ENCODE assay signal across 21 cellular contexts in the genomic region with DNA sequence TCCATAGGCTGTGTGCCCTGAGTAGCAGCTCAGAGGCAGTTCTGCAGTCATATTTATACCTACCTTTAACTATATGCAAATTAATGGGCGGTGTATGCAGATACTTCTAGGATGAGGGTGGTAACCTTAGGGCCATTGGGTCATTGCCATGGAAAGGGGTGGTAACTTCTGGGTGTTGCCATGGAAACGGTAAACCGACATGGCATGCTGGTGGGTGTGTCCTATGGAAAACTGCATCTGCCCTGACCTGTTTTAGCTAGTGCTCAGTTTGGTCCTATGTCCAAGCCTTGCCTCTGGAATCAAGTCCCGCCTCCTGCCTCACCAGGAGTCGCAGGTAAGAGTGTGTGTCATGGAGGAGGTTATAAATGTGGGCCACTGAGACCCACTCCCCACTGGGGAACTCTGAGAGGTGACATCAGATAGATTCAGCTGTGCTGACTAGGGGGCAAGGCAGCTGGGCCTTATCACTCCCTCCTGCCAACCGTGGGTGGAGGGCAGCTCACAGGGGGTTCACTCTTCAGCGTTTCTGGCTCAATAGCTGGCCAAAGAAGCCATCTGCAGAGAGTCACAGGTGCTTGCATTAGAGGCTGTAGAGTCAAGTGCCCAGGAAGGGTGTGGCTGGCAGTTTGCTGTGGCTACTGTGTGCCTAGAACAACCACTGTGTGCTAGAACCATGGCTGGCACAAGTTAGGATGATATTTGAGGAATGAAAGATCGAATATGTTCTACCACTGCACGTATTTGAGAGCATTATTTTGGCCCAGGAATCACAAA. TPM values are rescaled to one million over a fixed set of nuclear protein-coding genes. Genes with fewer than 3 reads are reported as not detected.
DNase-seq lines count a peak whose midpoint lies in the region; ATAC-seq and TF ChIP-seq lines count a peak whose summit lies in the region.
"Had no signal": no experiment of that assay in that cellular context is flagged by ENCODE, and none has a peak within 500 bp of the region (broad histone marks: within the 10 kb centered on the region; RNA-seq: fewer than 3 reads in every experiment).

No MANE protein-coding gene starts in this region.

- DNase-seq in NCI-H146 (lab: John Stamatoyannopoulos, UW) (peak; percentile 11), NCI-H146 treated with DMSO at 0.1 percent for 48 hours (lab: John Stamatoyannopoulos, UW; ENCODE audit: unreplicated experiment) (no peak), NCI-H2196 (lab: John Stamatoyannopoulos, UW; ENCODE audit: unreplicated experiment) (peak; percentile 58), chondrocyte (ENCODE audit: low spot score) (no peak), osteoblast (ENCODE audit: insufficient read length, low spot score, missing footprints) (peak; percentile 30), NCI-H82 (lab: John Stamatoyannopoulos, UW) (no peak), natural killer cell (no peak)
- DNase-seq: activated CD4-positive, alpha-beta T cell treated with anti-CD3 and anti-CD28 coated beads, Interleukin-2, amount 50 U/mL, for 4 hours; activated T-cell treated with anti-CD3 and anti-CD28 coated beads, Interleukin-2, amount 50 U/mL, for 48 hours; glutamatergic neuron; HFFc6; Kasumi-1; mesenchymal stem cell; NCI-H187 treated with DMSO at 0.1 percent for 48 hours; Peyer's patch; stimulated activated naive CD8-positive, alpha-beta T cell treated with anti-CD3 and anti-CD28 coated beads, Interleukin-15, Interleukin-2, amounts not matched to agents 100 U/mL and 50 U/mL, for 24 hours; transverse colon had no signal

- H3K27ac Mint-ChIP-seq in chondrocyte (ENCODE audit: unreplicated experiment) (peak overlapping the region; percentile 28), natural killer cell (no peak overlapping the region)
- H3K27ac Mint-ChIP-seq: activated naive CD8-positive, alpha-beta T cell; HFFc6 had no signal

- no peak overlapping the region for H3K4me2 ChIP-seq in osteoblast (ENCODE audit: insufficient read depth, low read length)
- H3K4me2 ChIP-seq: A549 had no signal

- no peak overlapping the region for H3K27ac ChIP-seq in osteoblast (ENCODE audit: low read depth, low read length)
- H3K27ac ChIP-seq: A549, C4-2B, transverse colon had no signal

- H2AFZ ChIP-seq in osteoblast (ENCODE audit: low read length) = no peak overlapping the region

- H3K36me3 ChIP-seq in osteoblast (ENCODE audit: insufficient read depth, low read length) = no peaks in the 10 kb centered on the region
- H3K36me3 ChIP-seq: Peyer's patch, transverse colon had no signal

- H3K9me3 Mint-ChIP-seq in chondrocyte (ENCODE audit: low read depth) = peaks cover 8% of the 10 kb centered on the region
- H3K9me3 Mint-ChIP-seq in natural killer cell = peaks cover 4% of the 10 kb centered on the region in 2 donors

- H3K4me3 Mint-ChIP-seq in chondrocyte (ENCODE audit: unreplicated experiment) = no peak overlapping the region
- no peak overlapping the region for H3K4me3 Mint-ChIP-seq in natural killer cell
- H3K4me3 Mint-ChIP-seq: activated naive CD8-positive, alpha-beta T cell; HFFc6 had no signal

- H3K27me3 Mint-ChIP-seq in chondrocyte (ENCODE audit: low read depth) (no peaks in the 10 kb centered on the region), natural killer cell (ENCODE audit: low read depth in 2 of 2) (peaks cover 5 to 18% of the 10 kb centered on the region in 2 donors)

- no peaks in the 10 kb centered on the region for H3K9me3 ChIP-seq in osteoblast (ENCODE audit: low read depth, low read length)
- H3K9me3 ChIP-seq: A549, Peyer's patch, transverse colon had no signal

- peaks cover 43% of the 10 kb centered on the region for H3K79me2 ChIP-seq in osteoblast (ENCODE audit: insufficient read depth, low read length)

- no peak for ATAC-seq in HG03159 (IDR thresholded peaks at IDR 0.05; ENCODE audit: unreplicated experiment)
- no peak for ATAC-seq in natural killer cell
- ATAC-seq: A549; stimulated activated naive CD8-positive, alpha-beta T cell treated with anti-CD3 and anti-CD28 coated beads, Interleukin-15, Interleukin-2, amounts not matched to agents 100 U/mL and 50 U/mL, for 24 hours had no signal

- H3K27me3 ChIP-seq in osteoblast (ENCODE audit: insufficient read depth, low read length) = no peaks in the 10 kb centered on the region
- H3K27me3 ChIP-seq: Peyer's patch, transverse colon had no signal

- peaks cover 19% of the 10 kb centered on the region for H4K20me1 ChIP-seq in osteoblast (ENCODE audit: insufficient read depth, low read length)

- H3K36me3 Mint-ChIP-seq in chondrocyte (ENCODE audit: low read depth) = peaks cover 6% of the 10 kb centered on the region
- no peaks in the 10 kb centered on the region for H3K36me3 Mint-ChIP-seq in natural killer cell

- peaks cover 10% of the 10 kb centered on the region for H3K4me1 ChIP-seq in osteoblast (ENCODE audit: insufficient read depth, low read length)
- H3K4me1 ChIP-seq: A549 had no signal

- no peak overlapping the region for H3K4me3 ChIP-seq in osteoblast (ENCODE audit: insufficient read depth, low read length)
- H3K4me3 ChIP-seq: A549, Peyer's patch, transverse colon had no signal

- H3K4me1 Mint-ChIP-seq in chondrocyte (ENCODE audit: low read depth) (peaks cover 32% of the 10 kb centered on the region), natural killer cell (no peaks in the 10 kb centered on the region)

- intact Hi-C loops in natural killer cell (cut with micrococcal nuclease) = no loop called here

- no peak for TF ChIP-seq CTCF in chondrocyte (IDR thresholded peaks at IDR 0.05)
- no peak for TF ChIP-seq CTCF in osteoblast (IDR thresholded peaks at IDR 0.05; ENCODE audit: extremely low read depth, low read depth, low read length)
- no peak for TF ChIP-seq CTCF in natural killer cell (IDR thresholded peaks at IDR 0.05)

RNA-seq across cellular contexts. Expression of a gene that starts 19.0 kb away (rescaled TPM):
- total RNA-seq in chondrocyte = 68.0 to 78.8 TPM (median 77.9 TPM) in 3 replicates
- 85.2 and 85.8 TPM in 2 replicates for total RNA-seq in osteoblast
- total RNA-seq in natural killer cell = 10 to 100 TPM in 1 of 3 donors, under 1 TPM in 2; 0.12 to 10.3 (median 0.29) TPM

Comparison
In these comparisons a context has a peak if more than half of its experiments do, and no peak if none do; other contexts are left out.
1. DNase-seq: peak in NCI-H146 (single experiment), NCI-H2196 (single experiment) and osteoblast (single experiment); none in NCI-H146 treated with DMSO at 0.1 percent for 48 hours (single experiment), chondrocyte (single experiment), NCI-H82 (single experiment) and natural killer cell (single experiment).